Comparison of ENCODE assay signal across 34 cellular contexts in genomic region chrX:152656087-152656486, GRCh38. TPM values are rescaled to one million over a fixed set of nuclear protein-coding genes. Genes with fewer than 3 reads are reported as not detected.
"Had no signal": no experiment of that assay in that cellular context is flagged by ENCODE, and none has a peak within 500 bp of the region (broad histone marks: within the 10 kb centered on the region; RNA-seq: fewer than 3 reads in every experiment).

No MANE protein-coding gene starts in this region.

- H3K36me3 ChIP-seq: adrenal gland, cardiac muscle cell had no signal

- H3K27ac ChIP-seq: adrenal gland, cardiac muscle cell, VCaP had no signal

- H3K4me3 ChIP-seq: adrenal gland, cardiac muscle cell had no signal

- H3K9me3 ChIP-seq: adrenal gland had no signal

- ATAC-seq: activated CD8-positive, alpha-beta T cell treated with anti-CD3 and anti-CD28 coated beads for 36 hours; activated naive CD4-positive, alpha-beta T cell treated with anti-CD3 and anti-CD28 coated beads, Interleukin-2, amount 50 U/mL, for 72 hours; activated T-cell treated with anti-CD3 and anti-CD28 coated beads, Interleukin-2, amount 50 U/mL, for 4 hours; activated T-cell treated with anti-CD3 and anti-CD28 coated beads, Interleukin-2, amount 50 U/mL, for 72 hours; activated T-helper 17 cell treated with anti-CD3 and anti-CD28 coated beads, Interleukin-2, amount 50 U/mL, for 72 hours had no signal

- H3K4me1 ChIP-seq: adrenal gland had no signal

- H3K27me3 ChIP-seq: cardiac muscle cell had no signal

- DNase-seq: activated B cell treated with CpG ODN at 0.5 μM for 24 hours; activated CD4-positive, alpha-beta memory T cell treated with anti-CD3 and anti-CD28 coated beads for 36 hours; activated CD4-positive, alpha-beta T cell treated with anti-CD3 and anti-CD28 coated beads for 4 hours; activated CD4-positive, alpha-beta T cell treated with anti-CD3 and anti-CD28 coated beads, Interleukin-2, amount 10 ng/mL, durations not matched to agents 24 days and 14 days; activated CD4-positive, alpha-beta T cell treated with anti-CD3 and anti-CD28 coated beads, Interleukin-2, amount 50 U/mL, for 1 hour; activated CD4-positive, alpha-beta T cell treated with anti-CD3 and anti-CD28 coated beads, Interleukin-2, amount 50 U/mL, for 4 hours; activated CD4-positive, CD25-positive, alpha-beta regulatory T cell treated with anti-CD3 and anti-CD28 coated beads, Interleukin-2, amount 50 U/mL, for 72 hours; activated CD8-positive, alpha-beta memory T cell treated with anti-CD3 and anti-CD28 coated beads, Interleukin-2, amount 50 U/mL, for 4 hours; activated CD8-positive, alpha-beta T cell treated with anti-CD3 and anti-CD28 coated beads for 36 hours; activated effector memory CD4-positive, alpha-beta T cell treated with anti-CD3 and anti-CD28 coated beads, Interleukin-2, amount 50 U/mL, for 16 hours; activated gamma-delta T cell treated with Interleukin-2 at 50 U/mL for 16 hours; activated naive CD4-positive, alpha-beta T cell; activated naive CD4-positive, alpha-beta T cell treated with anti-CD3 and anti-CD28 coated beads for 36 hours; activated naive CD4-positive, alpha-beta T cell treated with anti-CD3 and anti-CD28 coated beads, Interleukin-2, amount 50 U/mL, for 16 hours; activated naive CD8-positive, alpha-beta T cell treated with anti-CD3 and anti-CD28 coated beads for 36 hours; activated T-cell treated with anti-CD3 and anti-CD28 coated beads for 4 hours; activated T-cell treated with anti-CD3 and anti-CD28 coated beads, Interleukin-2, amount 50 U/mL, for 1 hour; activated T-cell treated with anti-CD3 and anti-CD28 coated beads, Interleukin-2, amount 50 U/mL, for 4 hours; activated T-cell treated with anti-CD3 and anti-CD28 coated beads, Interleukin-2, amount 50 U/mL, for 72 hours; adrenal gland; amniotic stem cell; aorta; central memory CD4-positive, alpha-beta T cell; SW 1271; T-helper 1 cell; T-helper 2 cell; T-helper 9 cell had no signal

RNA-seq across cellular contexts. Expression of gene GABRQ, which starts 18.4 kb away (rescaled TPM):
- total RNA-seq: activated B cell treated with CpG ODN at 0.5 μM for 24 hours; activated CD4-positive, alpha-beta memory T cell treated with anti-CD3 and anti-CD28 coated beads for 36 hours; activated CD4-positive, alpha-beta T cell treated with anti-CD3 and anti-CD28 coated beads, Interleukin-2, amount 10 ng/mL, durations not matched to agents 24 days and 14 days; activated CD8-positive, alpha-beta memory T cell treated with anti-CD3 and anti-CD28 coated beads for 36 hours; activated CD8-positive, alpha-beta T cell treated with anti-CD3 and anti-CD28 coated beads for 36 hours; activated naive CD8-positive, alpha-beta T cell treated with anti-CD3 and anti-CD28 coated beads for 36 hours; activated T-cell treated with anti-CD3 and anti-CD28 coated beads, Interleukin-2, amount 50 U/mL, for 4 hours; activated T-helper 1 cell treated with anti-CD3 and anti-CD28 coated beads, Interleukin-12 subunit alpha, Interleukin-12 subunit beta, Interleukin-2, Interleukin-4 antibody, amounts not matched to agents 30 ng/mL and 10 ng/mL and 1 ng/mL, durations not matched to agents 14 hours and 24 hours and 36 hours had no signal

RNA-seq across cellular contexts. Expression of gene MAGEA3, which starts 42.5 kb away (rescaled TPM):
- total RNA-seq: activated B cell treated with CpG ODN at 0.5 μM for 24 hours; activated CD4-positive, alpha-beta memory T cell treated with anti-CD3 and anti-CD28 coated beads for 36 hours; activated CD4-positive, alpha-beta T cell treated with anti-CD3 and anti-CD28 coated beads, Interleukin-2, amount 10 ng/mL, durations not matched to agents 24 days and 14 days; activated CD8-positive, alpha-beta memory T cell treated with anti-CD3 and anti-CD28 coated beads for 36 hours; activated CD8-positive, alpha-beta T cell treated with anti-CD3 and anti-CD28 coated beads for 36 hours; activated naive CD4-positive, alpha-beta T cell treated with anti-CD3 and anti-CD28 coated beads for 36 hours; activated naive CD4-positive, alpha-beta T cell treated with anti-CD3 and anti-CD28 coated beads, Interleukin-2, amount 50 U/mL, for 72 hours; activated naive CD8-positive, alpha-beta T cell treated with anti-CD3 and anti-CD28 coated beads for 36 hours; activated T-cell treated with anti-CD3 and anti-CD28 coated beads, Interleukin-2, amount 50 U/mL, for 72 hours; activated T-helper 1 cell treated with anti-CD3 and anti-CD28 coated beads, Interleukin-12 subunit alpha, Interleukin-12 subunit beta, Interleukin-2, Interleukin-4 antibody, amounts not matched to agents 30 ng/mL and 10 ng/mL and 1 ng/mL, durations not matched to agents 14 hours and 24 hours and 36 hours; activated T-helper 17 cell treated with anti-CD3 and anti-CD28 coated beads, Interleukin-2, amount 50 U/mL, for 72 hours; aorta; bronchial epithelial cell; cardiac muscle cell had no signal

RNA-seq across cellular contexts. Expression of gene CSAG2, which starts 53.0 kb away (rescaled TPM):
- total RNA-seq: activated B cell treated with CpG ODN at 0.5 μM for 24 hours; activated CD4-positive, alpha-beta T cell treated with anti-CD3 and anti-CD28 coated beads, Interleukin-2, amount 10 ng/mL, durations not matched to agents 24 days and 14 days; activated CD8-positive, alpha-beta memory T cell treated with anti-CD3 and anti-CD28 coated beads for 36 hours; activated CD8-positive, alpha-beta T cell treated with anti-CD3 and anti-CD28 coated beads for 36 hours; activated naive CD4-positive, alpha-beta T cell treated with anti-CD3 and anti-CD28 coated beads, Interleukin-2, amount 50 U/mL, for 72 hours; activated naive CD8-positive, alpha-beta T cell treated with anti-CD3 and anti-CD28 coated beads for 36 hours; activated T-cell treated with anti-CD3 and anti-CD28 coated beads, Interleukin-2, amount 50 U/mL, for 4 hours; activated T-cell treated with anti-CD3 and anti-CD28 coated beads, Interleukin-2, amount 50 U/mL, for 72 hours; activated T-helper 17 cell treated with anti-CD3 and anti-CD28 coated beads, Interleukin-2, amount 50 U/mL, for 72 hours; adrenal gland; aorta; bronchial epithelial cell; cardiac muscle cell had no signal

RNA-seq across cellular contexts. Expression of gene MAGEA2B, which starts 58.3 kb away (rescaled TPM):
- total RNA-seq: activated B cell treated with CpG ODN at 0.5 μM for 24 hours; activated CD4-positive, alpha-beta memory T cell treated with anti-CD3 and anti-CD28 coated beads for 36 hours; activated CD4-positive, alpha-beta T cell treated with anti-CD3 and anti-CD28 coated beads, Interleukin-2, amount 10 ng/mL, durations not matched to agents 24 days and 14 days; activated CD8-positive, alpha-beta memory T cell treated with anti-CD3 and anti-CD28 coated beads for 36 hours; activated CD8-positive, alpha-beta T cell treated with anti-CD3 and anti-CD28 coated beads for 36 hours; activated naive CD4-positive, alpha-beta T cell treated with anti-CD3 and anti-CD28 coated beads for 36 hours; activated naive CD4-positive, alpha-beta T cell treated with anti-CD3 and anti-CD28 coated beads, Interleukin-2, amount 50 U/mL, for 72 hours; activated naive CD8-positive, alpha-beta T cell treated with anti-CD3 and anti-CD28 coated beads for 36 hours; activated T-cell treated with anti-CD3 and anti-CD28 coated beads, Interleukin-2, amount 50 U/mL, for 4 hours; activated T-cell treated with anti-CD3 and anti-CD28 coated beads, Interleukin-2, amount 50 U/mL, for 72 hours; activated T-helper 1 cell treated with anti-CD3 and anti-CD28 coated beads, Interleukin-12 subunit alpha, Interleukin-12 subunit beta, Interleukin-2, Interleukin-4 antibody, amounts not matched to agents 30 ng/mL and 10 ng/mL and 1 ng/mL, durations not matched to agents 14 hours and 24 hours and 36 hours; activated T-helper 17 cell treated with anti-CD3 and anti-CD28 coated beads, Interleukin-2, amount 50 U/mL, for 72 hours; adrenal gland; aorta; bronchial epithelial cell; cardiac muscle cell had no signal
